15 cellular contexts compared by ENCODE assay signal in the genomic region with DNA sequence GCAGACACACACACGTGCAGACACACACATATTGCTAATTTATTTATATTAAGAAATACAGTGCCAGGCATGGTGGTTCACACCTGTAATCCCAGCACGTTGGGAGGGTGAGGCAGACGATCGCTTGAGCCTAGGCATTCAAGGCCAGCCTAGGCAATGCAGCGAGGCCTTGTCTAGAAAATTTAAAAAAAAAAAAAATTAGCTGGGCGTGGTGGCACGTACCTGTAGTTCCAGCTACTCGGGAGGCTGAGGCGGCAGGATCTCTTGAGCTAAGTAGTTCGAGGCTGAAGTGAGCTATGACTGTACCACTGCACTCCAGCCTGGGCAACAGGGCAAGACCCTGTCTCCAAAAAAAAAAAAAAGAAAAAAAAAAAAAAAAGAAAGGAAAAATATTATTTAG. TPM values are rescaled to one million over a fixed set of nuclear protein-coding genes. Genes with fewer than 3 reads are reported as not detected.
DNase-seq lines count a peak whose midpoint lies in the region; ATAC-seq and TF ChIP-seq lines count a peak whose summit lies in the region.
"Had no signal": no experiment of that assay in that cellular context is flagged by ENCODE, and none has a peak within 500 bp of the region (broad histone marks: within the 10 kb centered on the region; RNA-seq: fewer than 3 reads in every experiment).

No MANE protein-coding gene starts in this region.

- peak overlapping the region; percentile 37; the same call in 1 of the 2 replicates for H4K91ac ChIP-seq in IMR-90 (ENCODE audit: insufficient read depth, low read depth, low read length)

- H3K14ac ChIP-seq in IMR-90 (replicated peaks; ENCODE audit: low read depth, low read length): 0 out of 2 replicates have a peak overlapping the region, but pooled peaks have one; percentile 13

- no peaks in the 10 kb centered on the region for H3K27me3 Mint-ChIP-seq in effector memory CD8-positive, alpha-beta T cell
- H3K27me3 Mint-ChIP-seq in osteocyte (ENCODE audit: unreplicated experiment): no peaks in the 10 kb centered on the region
- H3K27me3 Mint-ChIP-seq: memory B cell had no signal

- peak overlapping the region; percentile 53 for H3K18ac ChIP-seq in IMR-90 (ENCODE audit: low read depth, low read length)

- H3K27ac ChIP-seq in ACC112 (ENCODE audit: low read depth, low read length) (peak overlapping the region; percentile 80; the same call in 1 of the 2 replicates), IMR-90 (ENCODE audit: insufficient read depth, low read length) (no peak overlapping the region; the same call in 1 of the 2 replicates)
- H3K27ac ChIP-seq: C4-2B had no signal

- H3K4me3 Mint-ChIP-seq in effector memory CD8-positive, alpha-beta T cell: peak overlapping the region; percentile 46 to 65
- no peak overlapping the region for H3K4me3 Mint-ChIP-seq in osteocyte (ENCODE audit: unreplicated experiment)
- H3K4me3 Mint-ChIP-seq: memory B cell had no signal

- peak overlapping the region in 1 of 2 donors; percentile 69 for H3K27ac Mint-ChIP-seq in effector memory CD8-positive, alpha-beta T cell
- H3K27ac Mint-ChIP-seq in osteocyte (ENCODE audit: unreplicated experiment): peak overlapping the region; percentile 90
- H3K27ac Mint-ChIP-seq: memory B cell had no signal

- POLR2A ChIA-PET in IMR-90 (lab: Charles Lee; ENCODE audit: unreplicated experiment): interaction anchor here (0.6 kb wide), 1 partner anchor 390 kb away, joined by 10 read pairs; no protein-coding TSS in a partner anchor

- H3K36me3 ChIP-seq in ACC112 (ENCODE audit: insufficient read depth, low read length) (no peaks in the 10 kb centered on the region), IMR-90 (ENCODE audit: control insufficient read depth, insufficient read depth, low read length) (no peaks in the 10 kb centered on the region), MG63 (no peaks in the 10 kb centered on the region; the same call in 1 of the 2 replicates)

- TF ChIP-seq POLR2A in IMR-90 (IDR thresholded peaks at IDR 0.05; ENCODE audit: low read depth, low read length): no peak

- DNase-seq in IMR-90 (no peak), osteocyte (ENCODE audit: extremely low spot score, unreplicated experiment) (no peak), cerebellum (ENCODE audit: low spot score) (no peak), MG63 (no peak), AG20443 (ENCODE audit: low spot score) (no peak)
- DNase-seq in effector memory CD8-positive, alpha-beta T cell: no peak
- no peak for DNase-seq in stimulated activated CD4-positive, alpha-beta T cell treated with anti-CD3 and anti-CD28 coated beads, Interleukin-4, amount 100 ng/mL, for 1 hour
- DNase-seq: activated CD4-positive, alpha-beta T cell treated with anti-CD3 and anti-CD28 coated beads, Interleukin-2, amount 50 U/mL, for 4 hours; central memory CD4-positive, alpha-beta T cell; NCI-H1092 treated with DMSO at 0.1 percent for 48 hours; NCI-H524; nucleus accumbens had no signal

- CTCF ChIA-PET in IMR-90 (lab: Yijun Ruan, JAX): no interaction called here

- TF ChIP-seq RAD21 in IMR-90 (IDR thresholded peaks at IDR 0.05; ENCODE audit: low read length): no peak

- no peaks in the 10 kb centered on the region for H3K9me3 Mint-ChIP-seq in effector memory CD8-positive, alpha-beta T cell
- H3K9me3 Mint-ChIP-seq in osteocyte (ENCODE audit: unreplicated experiment): no peaks in the 10 kb centered on the region
- H3K9me3 Mint-ChIP-seq: memory B cell had no signal

- H3K79me2 ChIP-seq in ACC112 (ENCODE audit: control insufficient read depth, insufficient read depth, low read length, unreplicated experiment): peaks cover 17% of the 10 kb centered on the region

- H3K4me1 ChIP-seq in ACC112 (ENCODE audit: control insufficient read depth, insufficient read depth, low read length, unreplicated experiment) (peaks cover 69% of the 10 kb centered on the region), IMR-90 (ENCODE audit: control insufficient read depth, insufficient read depth, low read length) (peaks cover 20% of the 10 kb centered on the region)

- peak overlapping the region; percentile 70 for H3K4ac ChIP-seq in IMR-90 (ENCODE audit: low read depth, low read length)

- in situ Hi-C loops in IMR-90 (cut with MboI; ENCODE audit: low sequenced_read_pairs): no loop called here

- H4K5ac ChIP-seq in IMR-90 (ENCODE audit: low read depth, low read length): no peak overlapping the region; the same call in 1 of the 2 replicates

- no peak for TF ChIP-seq CTCF in IMR-90 (conservative IDR thresholded peaks at IDR 0.05; ENCODE audit: low read depth, low read length)
- TF ChIP-seq CTCF in osteocyte (IDR thresholded peaks at IDR 0.05): no peak

- H3K56ac ChIP-seq in IMR-90 (ENCODE audit: extremely low read depth, insufficient read depth, low read length): no peak overlapping the region

- H2BK5ac ChIP-seq in IMR-90 (ENCODE audit: low read depth, low read length, poor library complexity, severe bottlenecking): no peak overlapping the region

- H2AFZ ChIP-seq in ACC112 (ENCODE audit: low read length, unreplicated experiment) (no peak overlapping the region), IMR-90 (replicated peaks; ENCODE audit: low read length, poor library complexity) (no peak overlapping the region)

- no peak overlapping the region for H3K9ac ChIP-seq in IMR-90 (ENCODE audit: low read depth, low read length)

- peaks cover 31 to 68% of the 10 kb centered on the region in 2 experiments for H3K79me1 ChIP-seq in IMR-90 (ENCODE audit: low read depth in 1 of 2, low read length in 2 of 2)

- no peak overlapping the region for H3K4me2 ChIP-seq in IMR-90 (ENCODE audit: low read depth, low read length)

- intact Hi-C loops in IMR-90 (cut with micrococcal nuclease): no loop called here

- H3K4me3 ChIP-seq in ACC112 (ENCODE audit: low read depth, low read length) (no peak overlapping the region), IMR-90 (ENCODE audit: insufficient read depth, low read depth, low read length) (no peak overlapping the region), MG63 (no peak overlapping the region)

- H3K4me1 Mint-ChIP-seq in effector memory CD8-positive, alpha-beta T cell (ENCODE audit: low read depth in 2 of 2): peaks cover 35 to 39% of the 10 kb centered on the region in 2 donors
- peaks cover 64% of the 10 kb centered on the region for H3K4me1 Mint-ChIP-seq in osteocyte (ENCODE audit: unreplicated experiment)

- BruUV-seq in IMR-90 (replicated peaks; lab: Mats Ljungman, UMichigan): no TSS peak

- H4K8ac ChIP-seq in IMR-90 (ENCODE audit: low read depth in 2 of 2, low read length in 2 of 2): peak overlapping the region in 1 of 2 experiments; percentile 22; a peak in 1 of 4 replicates

- H3K9me3 ChIP-seq in IMR-90 (ENCODE audit: control insufficient read depth, insufficient read depth, low read length): no peaks in the 10 kb centered on the region
- H3K9me3 ChIP-seq in MG63: no peaks in the 10 kb centered on the region

- H2AK9ac ChIP-seq in IMR-90 (replicated peaks; ENCODE audit: low read depth, low read length, poor library complexity): peak overlapping the region; percentile 28

- peak overlapping the region; percentile 63; the same call in 1 of the 3 replicates for H2BK15ac ChIP-seq in IMR-90 (ENCODE audit: low read depth, low read length)

- H3K9me1 ChIP-seq in IMR-90 (ENCODE audit: insufficient read depth, low read length): peaks cover 14% of the 10 kb centered on the region

- WGBS in IMR-90 (ENCODE audit: extremely low coverage in 2 of 2, insufficient read length in 1 of 2), 2 experiments: 100% methylated on average over 1 of the region's 10 CpGs; no CpG with 5 or more reads in 1 of the 2 experiments

- ATAC-seq in IMR-90 (ENCODE audit: low read depth): no peak
- no peak for ATAC-seq in effector memory CD8-positive, alpha-beta T cell (replicated peaks)

- H3K23ac ChIP-seq in IMR-90 (ENCODE audit: low read depth, low read length): no peak overlapping the region

- H4K20me1 ChIP-seq in IMR-90 (ENCODE audit: insufficient read depth, low read length): peaks cover 11% of the 10 kb centered on the region; the same call in 1 of the 2 replicates

- peak overlapping the region; percentile 23; the same call in 1 of the 2 replicates for H2AK5ac ChIP-seq in IMR-90 (ENCODE audit: low read depth, low read length)

- H3K27me3 ChIP-seq in ACC112 (ENCODE audit: insufficient read depth, low read length) (no peaks in the 10 kb centered on the region), IMR-90 (ENCODE audit: control insufficient read depth, insufficient read depth, low read length) (no peaks in the 10 kb centered on the region), MG63 (no peaks in the 10 kb centered on the region)

- H3K36me3 Mint-ChIP-seq in effector memory CD8-positive, alpha-beta T cell (ENCODE audit: insufficient read depth): peaks cover 3% of the 10 kb centered on the region
- H3K36me3 Mint-ChIP-seq in osteocyte (ENCODE audit: unreplicated experiment): no peaks in the 10 kb centered on the region
- H3K36me3 Mint-ChIP-seq: memory B cell had no signal

- peak overlapping the region; percentile 69; the same call in 1 of the 2 replicates for H2BK120ac ChIP-seq in IMR-90 (ENCODE audit: low read depth, low read length)

- H2BK20ac ChIP-seq in IMR-90 (ENCODE audit: low read depth, low read length): peak overlapping the region; percentile 30; the same call in 1 of the 2 replicates

- dilution Hi-C loops in IMR-90 (cut with HindIII; ENCODE audit: low sequenced_read_pairs, unreplicated experiment): no loop called here

TF ChIP-seq in IMR-90, 13 proteins besides CTCF, POLR2A, EP300 and RAD21 (continues in another document):
- TF ChIP-seq MAFK (IDR thresholded peaks at IDR 0.05; ENCODE audit: low read depth, low read length) (no peak), NFE2L2 (IDR thresholded peaks at IDR 0.05; ENCODE audit: low read depth, low read length) (no peak), SMC3 (IDR thresholded peaks at IDR 0.05; ENCODE audit: low read depth, low read length) (no peak), FOS (IDR thresholded peaks at IDR 0.05; ENCODE audit: low read depth, low read length) (no peak)

RNA-seq across cellular contexts. Expression of a gene that starts 28.8 kb away (rescaled TPM):
- total RNA-seq in IMR-90 (2012; rRNA removed) (22.2 and 25.8 TPM in 2 replicates), osteocyte (76.6 and 81.5 TPM in 2 replicates), cerebellum (6.0 TPM)
- 72.0 and 113 TPM in 2 replicates for polyA plus RNA-seq in IMR-90 (2012; rRNA removed)
- 21.8 and 32.1 TPM in 2 replicates for polyA plus RNA-seq in IMR-90 (2012; cell fraction: cytosol; rRNA removed)
- polyA plus RNA-seq in IMR-90 (2012; cell fraction: nucleus; rRNA removed; ENCODE audit: low replicate concordance): 18.7 and 28.6 TPM in 2 replicates
- total RNA-seq in MG63 (2014; rRNA removed; shearing (Covaris generic); ENCODE audit: low replicate concordance): 40.6 and 40.7 TPM in 2 replicates

RNA-seq across cellular contexts. Expression of a gene that starts 58.7 kb away (rescaled TPM):
- total RNA-seq in IMR-90 (2012; rRNA removed) (3.4 and 6.1 TPM in 2 replicates), osteocyte (14.1 and 16.1 TPM in 2 replicates), cerebellum (16.2 TPM)
- polyA plus RNA-seq in IMR-90 (2012; rRNA removed): 2.3 and 2.8 TPM in 2 replicates
- polyA plus RNA-seq in IMR-90 (2012; cell fraction: cytosol; rRNA removed): 2.8 and 3.0 TPM in 2 replicates
- polyA plus RNA-seq in IMR-90 (2012; cell fraction: nucleus; rRNA removed; ENCODE audit: low replicate concordance): 4.0 and 4.2 TPM in 2 replicates
- total RNA-seq in MG63 (2014; rRNA removed; shearing (Covaris generic); ENCODE audit: low replicate concordance): 2.2 and 4.6 TPM in 2 replicates
